In the genomic region with DNA sequence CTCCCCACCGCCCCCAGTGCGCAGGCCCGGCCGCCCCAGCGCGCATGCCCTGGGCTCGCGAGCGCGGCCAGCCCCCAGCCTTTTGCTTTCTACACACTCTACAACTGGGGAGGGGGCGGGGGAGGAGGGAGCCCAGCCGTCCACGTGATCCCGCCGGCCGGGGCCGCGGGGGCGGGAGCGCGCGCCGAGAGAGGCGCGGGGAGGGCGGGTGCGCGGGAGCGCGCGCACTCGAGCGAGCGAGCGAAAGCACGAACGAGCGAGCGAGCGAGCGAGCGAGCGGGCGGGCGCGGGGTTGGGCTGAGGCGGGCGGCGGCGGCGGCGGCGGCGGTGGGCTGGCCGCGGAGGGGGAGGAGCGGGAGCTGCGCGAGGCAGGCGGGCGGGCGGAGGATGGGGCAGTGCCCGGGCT, we compare ENCODE assay signal across 8 cellular contexts. TPM values are rescaled to one million over a fixed set of nuclear protein-coding genes. Genes with fewer than 3 reads are reported as not detected.
DNase-seq lines count a peak whose midpoint lies in the region; ATAC-seq and TF ChIP-seq lines count a peak whose summit lies in the region.

AUTS2 (plus strand) TSS at position 395 of the 406 bp plus-strand sequence. CDS start 1,179 bp downstream, outside the sequence.

- intact Hi-C loops in PC-9 (cut with micrococcal nuclease; ENCODE audit: unreplicated experiment) (no loop called here), head of caudate nucleus (cut with DNase I) (no loop called here)

- H3K27ac ChIP-seq in HL-60 (replicated peaks) (peak within 1 kb of the TSS; percentile 32; the same call in 1 of the 2 replicates), PC-9 (no peak within 1 kb of the TSS), tibial nerve (peak within 1 kb of the TSS; percentile 78 to 97 (median 91))

- peak; percentile 63 for ATAC-seq in GM19455 (IDR thresholded peaks at IDR 0.05; ENCODE audit: unreplicated experiment)
- peak; percentile 68 for ATAC-seq in activated naive CD8-positive, alpha-beta T cell treated with anti-CD3 and anti-CD28 coated beads, Interleukin-2, amount 50 U/mL, for 24 hours

- no peaks in the 10 kb centered on the region for H3K4me1 ChIP-seq in PC-9 (replicated peaks; ENCODE audit: insufficient read depth)
- H3K4me1 ChIP-seq in tibial nerve: peaks cover 0 to 32% (median 17%) of the 10 kb centered on the region in 4 donors

- H3K36me3 ChIP-seq in PC-9 (ENCODE audit: low read depth) (no peaks in the 10 kb centered on the region), tibial nerve (no peaks in the 10 kb centered on the region)

- H4K20me1 ChIP-seq in PC-9 (ENCODE audit: insufficient read depth): no peaks in the 10 kb centered on the region

- 0 out of 2 replicates have a peak within 1 kb of the TSS, but pooled peaks have one; percentile 43 for H2AFZ ChIP-seq in PC-9

- no peak for TF ChIP-seq EP300 in tibial nerve (IDR thresholded peaks at IDR 0.05)

- H3K27ac Mint-ChIP-seq in activated naive CD8-positive, alpha-beta T cell treated with anti-CD3 and anti-CD28 coated beads, Interleukin-2, amount 50 U/mL, for 24 hours: peak within 1 kb of the TSS; percentile 59

- no TSS peak for BruUV-seq in PC-9 (replicated peaks; lab: Mats Ljungman, UMichigan)

- peaks cover 8% of the 10 kb centered on the region for H3K4me1 Mint-ChIP-seq in activated naive CD8-positive, alpha-beta T cell treated with anti-CD3 and anti-CD28 coated beads, Interleukin-2, amount 50 U/mL, for 24 hours

- 0% methylated on average over 28 to 30 of the region's 63 CpGs for WGBS in tibial nerve, 2 donors

- H3K79me2 ChIP-seq in PC-9 (ENCODE audit: low read depth): no peaks in the 10 kb centered on the region

- CTCF ChIA-PET in PC-9 (lab: Charles Lee): no interaction called here

- POLR2A ChIA-PET in PC-9 (lab: Charles Lee; ENCODE audit: unreplicated experiment): no interaction called here

- H3K4me3 Mint-ChIP-seq in activated naive CD8-positive, alpha-beta T cell treated with anti-CD3 and anti-CD28 coated beads, Interleukin-2, amount 50 U/mL, for 24 hours: peak within 1 kb of the TSS; percentile 78

- H3K4me2 ChIP-seq in PC-9: peak within 1 kb of the TSS; percentile 74

- no peaks in the 10 kb centered on the region for H3F3A ChIP-seq in PC-9 (ENCODE audit: insufficient read depth, low read depth)

- H3K4me3 ChIP-seq in HL-60 (replicated peaks; ENCODE audit: insufficient read depth, low read length) (peak within 1 kb of the TSS; percentile 41), PC-9 (peak within 1 kb of the TSS; percentile 52; the same call in 1 of the 2 replicates), tibial nerve (peak within 1 kb of the TSS; percentile 57 to 98 (median 72))

- H3K9me3 ChIP-seq in PC-9 (ENCODE audit: insufficient read depth, low read depth) (no peaks in the 10 kb centered on the region), tibial nerve (no peaks in the 10 kb centered on the region)

- peak; percentile 69 for DNase-seq in CD1c-positive myeloid dendritic cell (ENCODE audit: extremely low spot score)
- peak; percentile 15 to 46 for DNase-seq in HL-60 (ENCODE audit: low read depth in 1 of 2, low spot score in 1 of 2)
- no peak for DNase-seq in PC-9
- peak; percentile 55 for DNase-seq in activated naive CD8-positive, alpha-beta T cell treated with anti-CD3 and anti-CD28 coated beads, Interleukin-2, amount 50 U/mL, for 24 hours
- peak; percentile 81 to 96 (median 90) for DNase-seq in head of caudate nucleus
- peak; percentile 22 for DNase-seq in non-pigmented ciliary epithelial cell (ENCODE audit: low read depth)
- DNase-seq in tibial nerve (ENCODE audit: low spot score in 2 of 2): peak; percentile 80 to 86

- H3K27me3 ChIP-seq in HL-60 (ENCODE audit: insufficient read depth, poor library complexity, severe bottlenecking): peaks cover 46% of the 10 kb centered on the region
- no peaks in the 10 kb centered on the region; the same call in 1 of the 2 replicates for H3K27me3 ChIP-seq in PC-9 (ENCODE audit: insufficient read depth, low read depth)
- H3K27me3 ChIP-seq in tibial nerve: no peaks in the 10 kb centered on the region

- peaks cover 37% of the 10 kb centered on the region for H3K27me3 Mint-ChIP-seq in activated naive CD8-positive, alpha-beta T cell treated with anti-CD3 and anti-CD28 coated beads, Interleukin-2, amount 50 U/mL, for 24 hours

- TF ChIP-seq POLR2A in tibial nerve (IDR thresholded peaks at IDR 0.05): no peak

- TF ChIP-seq CTCF in HL-60 (IDR thresholded peaks at IDR 0.05; ENCODE audit: insufficient read depth, low read length): no peak
- no peak for TF ChIP-seq CTCF in PC-9 (conservative IDR thresholded peaks at IDR 0.05)
- no peak for TF ChIP-seq CTCF in tibial nerve (IDR thresholded peaks at IDR 0.05)

- no peaks in the 10 kb centered on the region for H3K9me2 ChIP-seq in PC-9 (ENCODE audit: insufficient read depth)

- H3K36me3 Mint-ChIP-seq in activated naive CD8-positive, alpha-beta T cell treated with anti-CD3 and anti-CD28 coated beads, Interleukin-2, amount 50 U/mL, for 24 hours (ENCODE audit: low read depth): no peaks in the 10 kb centered on the region

- no peaks in the 10 kb centered on the region for H3K9me3 Mint-ChIP-seq in activated naive CD8-positive, alpha-beta T cell treated with anti-CD3 and anti-CD28 coated beads, Interleukin-2, amount 50 U/mL, for 24 hours

RNA-seq across cellular contexts. Expression of gene AUTS2, which starts in this region (rescaled TPM):
- total RNA-seq in PC-9 (2021): not detected in 2 replicates
- 10 to 100 TPM; 56.6 to 87.9 (median 71.6) TPM for total RNA-seq in tibial nerve

Comparison
In these comparisons a context has a peak if more than half of its experiments do, and no peak if none do; other contexts are left out.
1. RNA of gene AUTS2 (total RNA-seq): 56.6 to 87.9 TPM in tibial nerve; not detected in PC-9; every median in the first group is over 10 times any median in the second.
2. DNase-seq: peak in CD1c-positive myeloid dendritic cell (single experiment), HL-60 (2 of 2), activated naive CD8-positive, alpha-beta T cell treated with anti-CD3 and anti-CD28 coated beads, Interleukin-2, amount 50 U/mL, for 24 hours (single experiment), head of caudate nucleus (42 of 42), non-pigmented ciliary epithelial cell (single experiment) and tibial nerve (2 of 2); none in PC-9 (0 of 2).
3. Peak in every context shown above with its lines, with median percentiles within 50 percentile points of each other: H3K4me3 ChIP-seq.